In genomic region chr19:38812004-38812840, GRCh38 we compare ENCODE assay signal across 10 cellular contexts.
DNase-seq lines count a peak whose midpoint lies in the region; ATAC-seq and TF ChIP-seq lines count a peak whose summit lies in the region.
"Had no signal": no experiment of that assay in that cellular context is flagged by ENCODE, and none has a peak within 500 bp of the region (broad histone marks: within the 10 kb centered on the region; RNA-seq: fewer than 3 reads in every experiment).

No MANE protein-coding gene starts in this region.

- H3K4me1 ChIP-seq in HEK293 (ENCODE audit: control insufficient read depth, insufficient read depth, low read length) (no peaks in the 10 kb centered on the region), mucosa of rectum (ENCODE audit: control insufficient read depth in 2 of 2, insufficient read depth in 2 of 2, low read length in 2 of 2) (peaks cover 29 to 44% of the 10 kb centered on the region in 2 donors)
- H3K4me1 ChIP-seq: left ventricle myocardium inferior had no signal

- TF ChIP-seq CTCF in HEK293 (tag by site-specific recombination; IDR thresholded peaks at IDR 0.05), result no peak

- no peak for ATAC-seq in HG02588 (IDR thresholded peaks at IDR 0.05; ENCODE audit: unreplicated experiment)
- ATAC-seq: effector memory CD8-positive, alpha-beta T cell had no signal

- no peaks in the 10 kb centered on the region for H3K27me3 ChIP-seq in mucosa of rectum (ENCODE audit: control insufficient read depth in 2 of 2, insufficient read depth in 2 of 2, low read length in 2 of 2)

- DNase-seq in hippocampal formation (lab: John Stamatoyannopoulos, UW), result no peak
- DNase-seq: activated CD4-positive, alpha-beta T cell treated with anti-CD3 and anti-CD28 coated beads, Interleukin-2, amount 50 U/mL, for 1 hour; activated effector memory CD4-positive, alpha-beta T cell treated with Interleukin-2 at 50 U/mL for 16 hours; effector memory CD8-positive, alpha-beta T cell; left ventricle myocardium inferior; NCI-H1105 treated with DMSO at 0.1 percent for 48 hours had no signal

- peak overlapping the region; percentile 94 to 100 for H3K9ac ChIP-seq in mucosa of rectum (ENCODE audit: low read depth in 1 of 2, low read length in 2 of 2)

- CTCF ChIA-PET in HEK293 (lab: Yijun Ruan, JAX), result interaction anchor here (0.6 to 1.5 kb wide), 2 partner anchors 29 to 118 kb away, joined by 4 read pairs; no protein-coding TSS in a partner anchor

- peaks cover 10 to 20% of the 10 kb centered on the region in 2 experiments for H3K36me3 ChIP-seq in HEK293 (ENCODE audit: control insufficient read depth in 2 of 2, insufficient read depth in 1 of 2, low read length in 2 of 2)
- peaks cover 22 to 32% of the 10 kb centered on the region in 2 donors for H3K36me3 ChIP-seq in mucosa of rectum (ENCODE audit: control insufficient read depth in 2 of 2, insufficient read depth in 2 of 2, low read length in 2 of 2)

- H3K9me3 ChIP-seq in HEK293 (ENCODE audit: control insufficient read depth, insufficient read depth, low read depth, low read length) (no peaks in the 10 kb centered on the region), mucosa of rectum (ENCODE audit: control insufficient read depth in 2 of 2, low read length in 2 of 2) (no peaks in the 10 kb centered on the region)
- H3K9me3 ChIP-seq: HAP-1, left ventricle myocardium inferior had no signal

- no peak overlapping the region for H3K4me3 ChIP-seq in HEK293 (ENCODE audit: low read depth, low read length)
- peak overlapping the region; percentile 93 to 99 for H3K4me3 ChIP-seq in mucosa of rectum (ENCODE audit: low read length in 2 of 2)
- H3K4me3 ChIP-seq: HAP-1, left ventricle myocardium inferior had no signal

- POLR2A ChIA-PET in HEK293 (lab: Yijun Ruan, JAX), result interaction anchor here (0.6 kb wide), 1 partner anchor 217 kb away, joined by 6 read pairs; no protein-coding TSS in a partner anchor

- H3K27ac ChIP-seq in HEK293 (ENCODE audit: extremely low read depth, low read depth, low read length) (no peak overlapping the region), mucosa of rectum (ENCODE audit: low read depth in 2 of 2, low read length in 2 of 2) (peak overlapping the region; percentile 97 to 99)
- H3K27ac ChIP-seq: left ventricle myocardium inferior had no signal

TF ChIP-seq in HEK293, 187 proteins besides CTCF, POLR2A, EP300 and RAD21:
- peak; percentile 53; the same call in 1 of the 2 replicates for TF ChIP-seq PRDM1 (tag by site-specific recombination; IDR thresholded peaks at IDR 0.05)
- TF ChIP-seq ZNF677 (tag by site-specific recombination; IDR thresholded peaks at IDR 0.05), result no peak
- TF ChIP-seq ZNF133 (tag by site-specific recombination; IDR thresholded peaks at IDR 0.05), result no peak
TF ChIP-seq in HEK293: peak in this region for 1.
